In genomic region chr3:196207159-196207832, GRCh38 we compare ENCODE assay signal across 10 cellular contexts. TPM values are rescaled to one million over a fixed set of nuclear protein-coding genes. Genes with fewer than 3 reads are reported as not detected.
A peak's percentile ranks its signal among the peaks of the same experiment; 100 is the strongest.
DNase-seq lines count a peak whose midpoint lies in the region; ATAC-seq, FAIRE-seq and TF ChIP-seq lines count a peak whose summit lies in the region.
"Had no signal": no experiment of that assay in that cellular context is flagged by ENCODE, and none has a peak within 500 bp of the region (broad histone marks: within the 10 kb centered on the region; RNA-seq: fewer than 3 reads in every experiment).

No MANE protein-coding gene starts in this region.

- H3K27me3 ChIP-seq in fibroblast of lung (ENCODE audit: control insufficient read depth, insufficient read depth, low read length): peaks cover 4% of the 10 kb centered on the region
- H3K27me3 ChIP-seq in trophoblast cell (ENCODE audit: insufficient read depth, low read length): no peaks in the 10 kb centered on the region
- H3K27me3 ChIP-seq in gastroesophageal sphincter: peaks cover 45% of the 10 kb centered on the region

- peak; percentile 16; the same call in 1 of the 2 replicates for ATAC-seq in WTC11
- no peak for ATAC-seq in gastroesophageal sphincter
- no peak for ATAC-seq in GM18502 (IDR thresholded peaks at IDR 0.05; ENCODE audit: poor library complexity, unreplicated experiment)
- ATAC-seq in HG02973 (IDR thresholded peaks at IDR 0.05; ENCODE audit: unreplicated experiment): no peak

- TF ChIP-seq POLR2A in gastroesophageal sphincter (IDR thresholded peaks at IDR 0.05): no peak

- peaks cover 10% of the 10 kb centered on the region for H3K4me1 Mint-ChIP-seq in WTC11

- H2BK5ac ChIP-seq in trophoblast cell (ENCODE audit: low read depth, low read length, poor library complexity): no peak overlapping the region

- peak overlapping the region; percentile 83 for H3K4me3 Mint-ChIP-seq in WTC11

- no peak for TF ChIP-seq EP300 in gastroesophageal sphincter (IDR thresholded peaks at IDR 0.05)

- CTCF ChIA-PET in WTC11 (lab: Charles Lee): interaction anchor here (0.5 to 1.6 kb wide), 4 partner anchors 25 to 321 kb away, joined by 3 to 5 read pairs (median 3); no protein-coding TSS in a partner anchor

- H2AK5ac ChIP-seq in trophoblast cell (ENCODE audit: low read length): no peak overlapping the region

- in situ Hi-C loops in GM13976 (cut with MboI; ENCODE audit: low sequenced_read_pairs, unreplicated experiment): no loop called here

- DNase-seq in GM13976 (ENCODE audit: low spot score) (peak; percentile 72), WTC11 (ENCODE audit: low spot score) (no peak), fibroblast of lung (ENCODE audit: low read depth in 2 of 2) (no peak), trophoblast cell (peak in 1 of 2 donors; percentile 50), D721Med (ENCODE audit: insufficient read length, low spot score) (no peak)

- H3K18ac ChIP-seq in trophoblast cell (ENCODE audit: low read length): no peak overlapping the region

- H3K4me3 ChIP-seq in fibroblast of lung (replicated peaks in 1 of 4; ENCODE audit: control extremely low read depth in 1 of 4, insufficient read depth in 1 of 4, low read depth in 3 of 4, low read length in 4 of 4): peak overlapping the region in 1 of 4 experiments; percentile 46
- H3K4me3 ChIP-seq in trophoblast cell (ENCODE audit: low read depth, low read length): peak overlapping the region; percentile 51
- H3K4me3 ChIP-seq in gastroesophageal sphincter: peak overlapping the region in 1 of 2 donors; percentile 42

- H3K27ac ChIP-seq in fibroblast of lung (ENCODE audit: insufficient read depth, low read length) (no peak overlapping the region), trophoblast cell (ENCODE audit: low read depth, low read length) (no peak overlapping the region), gastroesophageal sphincter (no peak overlapping the region)

- H3K4me1 ChIP-seq in fibroblast of lung (ENCODE audit: control insufficient read depth, extremely low read depth, insufficient read depth, low read length) (no peaks in the 10 kb centered on the region), trophoblast cell (ENCODE audit: control insufficient read depth in 1 of 2, insufficient read depth in 2 of 2, low read length in 2 of 2) (peaks cover 3 to 4% of the 10 kb centered on the region in 2 experiments), gastroesophageal sphincter (peaks cover 0 to 11% (median 0%) of the 10 kb centered on the region in 3 donors)

- no peaks in the 10 kb centered on the region for H3K79me1 ChIP-seq in trophoblast cell (ENCODE audit: low read length)

- no peaks in the 10 kb centered on the region for H3K79me2 ChIP-seq in fibroblast of lung (ENCODE audit: control insufficient read depth, insufficient read depth, low read length)
- H3K79me2 ChIP-seq in trophoblast cell (ENCODE audit: control insufficient read depth, insufficient read depth, low read length, poor library complexity): no peaks in the 10 kb centered on the region

- H4K20me1 ChIP-seq in fibroblast of lung (ENCODE audit: control insufficient read depth, extremely low read depth, insufficient read depth, low read length): no peaks in the 10 kb centered on the region

- H3K36me3 ChIP-seq in fibroblast of lung (ENCODE audit: control insufficient read depth, insufficient read depth, low read length) (no peaks in the 10 kb centered on the region), trophoblast cell (ENCODE audit: control insufficient read depth in 1 of 2, insufficient read depth in 2 of 2, low read length in 2 of 2) (no peaks in the 10 kb centered on the region), gastroesophageal sphincter (no peaks in the 10 kb centered on the region)

- H2AFZ ChIP-seq in fibroblast of lung (ENCODE audit: low read length): no peak overlapping the region
- peak overlapping the region; percentile 33 for H2AFZ ChIP-seq in trophoblast cell (ENCODE audit: insufficient read depth, low read length, poor library complexity)

- no peak overlapping the region for H2BK12ac ChIP-seq in trophoblast cell (ENCODE audit: low read length)

- H3K4ac ChIP-seq in trophoblast cell (ENCODE audit: low read depth, low read length): no peak overlapping the region

- H3K4me2 ChIP-seq in fibroblast of lung (ENCODE audit: extremely low read depth, insufficient read depth, low read length): peak overlapping the region; percentile 44
- peak overlapping the region; percentile 55 for H3K4me2 ChIP-seq in trophoblast cell (ENCODE audit: low read length)

- no peak overlapping the region for H3K27ac Mint-ChIP-seq in WTC11

- no peak for TF ChIP-seq CTCF in GM13976 (IDR thresholded peaks at IDR 0.05; ENCODE audit: borderline replicate concordance, control extremely low read depth, extremely low read depth, insufficient read depth, missing control alignments)
- no peak for TF ChIP-seq CTCF in WTC11 (IDR thresholded peaks at IDR 0.05)
- no peak for TF ChIP-seq CTCF in fibroblast of lung (conservative IDR thresholded peaks at IDR 0.05 in 1 of 2, IDR thresholded peaks at IDR 0.05 in 1 of 2; ENCODE audit: low read depth in 1 of 2, low read length in 2 of 2)
- TF ChIP-seq CTCF in D721Med (IDR thresholded peaks at IDR 0.05; ENCODE audit: insufficient read depth, missing control alignments): no peak
- TF ChIP-seq CTCF in gastroesophageal sphincter (IDR thresholded peaks at IDR 0.05): no peak

- no peak overlapping the region for H4K91ac ChIP-seq in trophoblast cell (ENCODE audit: low read depth, low read length)

- FAIRE-seq in D721Med (lab: Jason Lieb, UNC): no peak

- POLR2A ChIA-PET in WTC11 (lab: Charles Lee): interaction anchor here (1.5 kb wide), 1 partner anchor 225 kb away, joined by 4 read pairs; the partner anchor contains the start of gene UBXN7

- H2BK120ac ChIP-seq in trophoblast cell (ENCODE audit: insufficient read depth, low read length, poor library complexity): no peak overlapping the region

- H4K12ac ChIP-seq in trophoblast cell (ENCODE audit: low read depth, low read length): peak overlapping the region; percentile 37

- peaks cover 30% of the 10 kb centered on the region for H3K27me3 Mint-ChIP-seq in WTC11 (ENCODE audit: low read depth)

- no peaks in the 10 kb centered on the region for H3K36me3 Mint-ChIP-seq in WTC11

- no peak overlapping the region for H3K14ac ChIP-seq in trophoblast cell (ENCODE audit: low read length)

- H3K9me3 ChIP-seq in fibroblast of lung (ENCODE audit: control insufficient read depth, insufficient read depth, low read depth, low read length) (no peaks in the 10 kb centered on the region), trophoblast cell (ENCODE audit: insufficient read depth, low read depth, low read length) (peaks cover 7% of the 10 kb centered on the region), gastroesophageal sphincter (no peaks in the 10 kb centered on the region)

- H3K9me3 Mint-ChIP-seq in WTC11: peaks cover 4% of the 10 kb centered on the region; the same call in 1 of the 2 replicates

- no CpG with 5 or more reads among the region's 70 CpGs for WGBS in trophoblast cell (ENCODE audit: extremely low coverage, insufficient coverage, insufficient read length)
- WGBS in gastroesophageal sphincter (ENCODE audit: low coverage in 1 of 2), 2 donors: 28% methylated on average over 6 of the region's 70 CpGs; no CpG with 5 or more reads in 1 of the 2 donors

- no peak overlapping the region for H4K8ac ChIP-seq in trophoblast cell (ENCODE audit: low read depth, low read length)

- no peak overlapping the region for H3K9ac ChIP-seq in fibroblast of lung (ENCODE audit: insufficient read depth, low read length)
- no peak overlapping the region for H3K9ac ChIP-seq in trophoblast cell (ENCODE audit: low read length)

- H3K23ac ChIP-seq in trophoblast cell (ENCODE audit: low read length): no peak overlapping the region

TF ChIP-seq in WTC11, 78 proteins besides CTCF, POLR2A, EP300 and RAD21:
- TF ChIP-seq ZNF121 (CRISPR knock-in tag; IDR thresholded peaks at IDR 0.05) (peak; percentile 93), KAT7 (CRISPR knock-in tag; IDR thresholded peaks at IDR 0.05; ENCODE audit: borderline replicate concordance) (no peak), SP1 (CRISPR knock-in tag; conservative IDR thresholded peaks at IDR 0.05) (peak; percentile 63), OVOL2 (CRISPR knock-in tag; IDR thresholded peaks at IDR 0.05; ENCODE audit: borderline replicate concordance) (no peak), FOXP1 (CRISPR knock-in tag; IDR thresholded peaks at IDR 0.05; ENCODE audit: borderline replicate concordance) (0 out of 2 replicates have a peak, but pooled peaks have one; percentile 34)

RNA-seq across cellular contexts. Expression of gene ZDHHC19, which starts 3.9 kb away (rescaled TPM):
- total RNA-seq in WTC11 (2021) (4.4 to 5.2 TPM (median 4.5 TPM) in 3 replicates), fibroblast of lung (not detected in 2 replicates), gastroesophageal sphincter (not detected)
- polyA plus RNA-seq in fibroblast of lung: not detected in 2 replicates
- polyA plus RNA-seq in fibroblast of lung (2012): not detected in 2 replicates
- not detected in 2 replicates for polyA minus RNA-seq in fibroblast of lung (ENCODE audit: low replicate concordance)
- 0.08 TPM in 1 of 2 replicates, not detected in the other for polyA plus RNA-seq in trophoblast cell (2013)
- total RNA-seq: activated CD8-positive, alpha-beta memory T cell treated with anti-CD3 and anti-CD28 coated beads for 36 hours; skeletal muscle tissue had no signal

RNA-seq across cellular contexts. Expression of gene SLC51A, which starts 9.0 kb away (rescaled TPM):
- total RNA-seq in WTC11 (2021) (6.9 to 8.4 TPM (median 7.6 TPM) in 3 replicates), fibroblast of lung (not detected in 2 replicates), gastroesophageal sphincter (not detected)
- not detected in 2 replicates for polyA plus RNA-seq in fibroblast of lung
- polyA plus RNA-seq in fibroblast of lung (2012): 3.3 and 6.1 TPM in 2 replicates
- polyA minus RNA-seq in fibroblast of lung (ENCODE audit: low replicate concordance): not detected in 2 replicates
- polyA plus RNA-seq in trophoblast cell (2013): 0.08 TPM in 1 of 2 replicates, not detected in the other
- total RNA-seq: activated CD8-positive, alpha-beta memory T cell treated with anti-CD3 and anti-CD28 coated beads for 36 hours had no signal
